ENCODE assay signal across 24 cellular contexts in genomic region chr4:141501931-141502330, GRCh38.
DNase-seq lines count a peak whose midpoint lies in the region; ATAC-seq, FAIRE-seq and TF ChIP-seq lines count a peak whose summit lies in the region.
"Had no signal": no experiment of that assay in that cellular context is flagged by ENCODE, and none has a peak within 500 bp of the region (broad histone marks: within the 10 kb centered on the region; RNA-seq: fewer than 3 reads in every experiment).

No MANE protein-coding gene starts in this region.

- no peak for FAIRE-seq in RCC 7860 (lab: Jason Lieb, UNC)

- H3K27me3 Mint-ChIP-seq in activated CD4-positive, alpha-beta memory T cell treated with anti-CD3 and anti-CD28 coated beads, Interleukin-2, amount 10 ng/mL, durations not matched to agents 7 days and 5 days, result no peaks in the 10 kb centered on the region
- H3K27me3 Mint-ChIP-seq: activated B cell treated with CpG ODN at 0.5 μM for 24 hours; activated T-helper 17 cell treated with anti-CD3 and anti-CD28 coated beads, Interleukin-2, amount 50 U/mL, for 72 hours; central memory CD8-positive, alpha-beta T cell; naive B cell; stimulated activated naive CD8-positive, alpha-beta T cell treated with anti-CD3 and anti-CD28 coated beads, Interleukin-15, amount 100 ng/mL, for 72 hours had no signal

- no peak overlapping the region for H3K27ac ChIP-seq in ascending aorta
- H3K27ac ChIP-seq: KMS-11, lower lobe of right lung, parathyroid adenoma, sigmoid colon, upper lobe of right lung had no signal

- intact Hi-C loops in ascending aorta (cut with DNase I), result no loop called here

- H3K4me3 ChIP-seq in AG10803 (ENCODE audit: low read length), result no peak overlapping the region
- H3K4me3 ChIP-seq in choroid plexus epithelial cell (ENCODE audit: low read depth, low read length), result no peak overlapping the region
- H3K4me3 ChIP-seq in ascending aorta, result no peak overlapping the region
- H3K4me3 ChIP-seq: lower lobe of right lung, sigmoid colon, upper lobe of right lung had no signal

- no peaks in the 10 kb centered on the region for H3K4me1 ChIP-seq in ascending aorta
- H3K4me1 ChIP-seq: Caco-2, lower lobe of right lung, parathyroid adenoma, sigmoid colon, upper lobe of right lung had no signal

- no peak overlapping the region for H3K4me3 Mint-ChIP-seq in activated CD4-positive, alpha-beta memory T cell treated with anti-CD3 and anti-CD28 coated beads, Interleukin-2, amount 10 ng/mL, durations not matched to agents 7 days and 5 days
- H3K4me3 Mint-ChIP-seq: activated B cell treated with CpG ODN at 0.5 μM for 24 hours; activated T-helper 17 cell treated with anti-CD3 and anti-CD28 coated beads, Interleukin-2, amount 50 U/mL, for 72 hours; central memory CD8-positive, alpha-beta T cell; stimulated activated naive CD8-positive, alpha-beta T cell treated with anti-CD3 and anti-CD28 coated beads, Interleukin-15, amount 100 ng/mL, for 72 hours had no signal

- no peaks in the 10 kb centered on the region for H3K27me3 ChIP-seq in ascending aorta
- H3K27me3 ChIP-seq: sigmoid colon, upper lobe of right lung had no signal

- H3K4me1 Mint-ChIP-seq in activated CD4-positive, alpha-beta memory T cell treated with anti-CD3 and anti-CD28 coated beads, Interleukin-2, amount 10 ng/mL, durations not matched to agents 7 days and 5 days, result no peaks in the 10 kb centered on the region
- H3K4me1 Mint-ChIP-seq: activated B cell treated with CpG ODN at 0.5 μM for 24 hours; activated T-helper 17 cell treated with anti-CD3 and anti-CD28 coated beads, Interleukin-2, amount 50 U/mL, for 72 hours; central memory CD8-positive, alpha-beta T cell; stimulated activated naive CD8-positive, alpha-beta T cell treated with anti-CD3 and anti-CD28 coated beads, Interleukin-15, amount 100 ng/mL, for 72 hours had no signal

- H3K36me3 Mint-ChIP-seq in activated CD4-positive, alpha-beta memory T cell treated with anti-CD3 and anti-CD28 coated beads, Interleukin-2, amount 10 ng/mL, durations not matched to agents 7 days and 5 days (ENCODE audit: low read depth), result no peaks in the 10 kb centered on the region
- H3K36me3 Mint-ChIP-seq: naive B cell had no signal

- CTCF ChIA-PET in activated CD4-positive, alpha-beta memory T cell treated with anti-CD3 and anti-CD28 coated beads, Interleukin-2, amount 10 ng/mL, durations not matched to agents 7 days and 5 days (lab: Charles Lee), result no interaction called here

- no peaks in the 10 kb centered on the region for H3K36me3 ChIP-seq in ascending aorta
- H3K36me3 ChIP-seq: lower lobe of right lung, sigmoid colon, upper lobe of right lung had no signal

- TF ChIP-seq CTCF in AG10803 (conservative IDR thresholded peaks at IDR 0.05; ENCODE audit: low read length) (no peak), choroid plexus epithelial cell (conservative IDR thresholded peaks at IDR 0.05; ENCODE audit: low read depth, low read length) (no peak), ascending aorta (IDR thresholded peaks at IDR 0.05) (no peak)

- H3K9me3 ChIP-seq in ascending aorta, result no peaks in the 10 kb centered on the region
- H3K9me3 ChIP-seq: Caco-2, lower lobe of right lung, sigmoid colon, upper lobe of right lung had no signal

- POLR2A ChIA-PET in activated CD4-positive, alpha-beta memory T cell treated with anti-CD3 and anti-CD28 coated beads, Interleukin-2, amount 10 ng/mL, durations not matched to agents 7 days and 5 days (lab: Charles Lee), result no interaction called here

- no peak overlapping the region for H3K27ac Mint-ChIP-seq in activated CD4-positive, alpha-beta memory T cell treated with anti-CD3 and anti-CD28 coated beads, Interleukin-2, amount 10 ng/mL, durations not matched to agents 7 days and 5 days
- H3K27ac Mint-ChIP-seq: activated B cell treated with CpG ODN at 0.5 μM for 24 hours; activated T-helper 17 cell treated with anti-CD3 and anti-CD28 coated beads, Interleukin-2, amount 50 U/mL, for 72 hours; stimulated activated naive CD8-positive, alpha-beta T cell treated with anti-CD3 and anti-CD28 coated beads, Interleukin-15, amount 100 ng/mL, for 72 hours had no signal

- H3K9me3 Mint-ChIP-seq in activated CD4-positive, alpha-beta memory T cell treated with anti-CD3 and anti-CD28 coated beads, Interleukin-2, amount 10 ng/mL, durations not matched to agents 7 days and 5 days, result no peaks in the 10 kb centered on the region
- H3K9me3 Mint-ChIP-seq: activated B cell treated with CpG ODN at 0.5 μM for 24 hours; central memory CD8-positive, alpha-beta T cell had no signal

- no peak for ATAC-seq in HG03460 (IDR thresholded peaks at IDR 0.05; ENCODE audit: unreplicated experiment)
- ATAC-seq: activated T-helper 17 cell treated with anti-CD3 and anti-CD28 coated beads, Interleukin-2, amount 50 U/mL, for 72 hours; lower lobe of right lung; stimulated activated naive CD8-positive, alpha-beta T cell treated with anti-CD3 and anti-CD28 coated beads, Interleukin-15, amount 100 ng/mL, for 72 hours; upper lobe of right lung had no signal

- peak; percentile 54 for DNase-seq in AG10803 (ENCODE audit: low read depth)
- DNase-seq in HPDE6-E6E7 (ENCODE audit: extremely low spot score), result peak; percentile 26
- peak; percentile 59 for DNase-seq in choroid plexus epithelial cell (ENCODE audit: low read depth)
- DNase-seq in kidney tubule cell (ENCODE audit: low spot score), result peak; percentile 8
- no peak for DNase-seq in RCC 7860 (ENCODE audit: low spot score)
- DNase-seq in ascending aorta (ENCODE audit: low spot score in 2 of 2), result no peak
- DNase-seq in activated CD4-positive, alpha-beta memory T cell treated with anti-CD3 and anti-CD28 coated beads, Interleukin-2, amount 10 ng/mL, durations not matched to agents 7 days and 5 days, result no peak
- DNase-seq: activated B cell treated with CpG ODN at 0.5 μM for 24 hours; activated CD8-positive, alpha-beta memory T cell treated with anti-CD3 and anti-CD28 coated beads for 24 hours; Caco-2; lower lobe of right lung; naive B cell; NCI-H1048; NCI-H524 treated with DMSO at 0.1 percent for 48 hours; SIG-M5; sigmoid colon; stimulated activated CD4-positive, alpha-beta T cell treated with anti-CD3 and anti-CD28 coated beads, Interleukin-2, amount 100 ng/mL, for 24 hours; stimulated activated naive CD8-positive, alpha-beta T cell treated with anti-CD3 and anti-CD28 coated beads, Interleukin-15, amount 100 ng/mL, for 72 hours; upper lobe of right lung had no signal

Comparison
In these comparisons a context has a peak if more than half of its experiments do, and no peak if none do; other contexts are left out.
1. DNase-seq: peak in AG10803 (single experiment), HPDE6-E6E7 (single experiment), choroid plexus epithelial cell (single experiment) and kidney tubule cell (single experiment); none in RCC 7860 (single experiment), ascending aorta (0 of 2) and activated CD4-positive, alpha-beta memory T cell treated with anti-CD3 and anti-CD28 coated beads, Interleukin-2, amount 10 ng/mL, durations not matched to agents 7 days and 5 days (single experiment).